8 cellular contexts compared by ENCODE assay signal in the genomic region with DNA sequence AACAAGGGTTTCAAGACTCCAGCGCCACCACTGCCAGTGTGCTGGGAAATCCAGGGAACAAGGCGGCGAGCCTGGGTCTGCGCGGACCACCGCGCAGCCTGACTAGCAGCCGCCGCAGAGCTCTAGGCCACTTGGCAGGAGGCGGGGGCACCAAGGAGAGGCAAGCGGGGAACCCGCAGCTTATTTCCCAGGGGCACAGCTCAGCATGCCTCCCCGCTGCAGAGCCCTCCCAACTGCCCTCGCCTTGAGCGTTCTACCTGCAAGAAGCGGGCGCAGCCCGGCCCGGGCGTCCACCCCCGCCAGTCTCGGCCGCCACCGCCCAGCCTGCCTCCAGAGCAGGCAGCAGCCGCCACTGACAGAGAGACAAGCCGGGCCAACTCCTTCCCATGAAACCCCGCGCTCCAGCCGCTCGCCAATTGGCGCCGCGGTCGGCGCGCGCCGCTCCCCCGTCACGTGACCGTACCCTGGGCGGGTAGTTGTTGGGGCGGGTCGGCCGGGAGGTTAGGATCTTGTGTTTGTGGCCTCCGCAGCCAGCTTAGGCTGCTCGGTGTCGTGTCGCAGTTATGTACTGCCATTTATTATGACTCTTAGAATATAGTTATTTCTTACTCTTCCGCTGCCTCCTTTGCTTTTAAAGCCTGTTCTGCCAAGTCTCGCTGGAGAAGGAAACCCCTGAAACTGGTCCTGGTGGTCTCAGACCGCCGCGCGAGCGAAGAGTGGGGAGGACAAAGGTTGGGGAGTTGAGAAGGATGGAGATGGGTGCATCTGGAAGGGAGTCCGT. TPM values are rescaled to one million over a fixed set of nuclear protein-coding genes. Genes with fewer than 3 reads are reported as not detected.
A peak's percentile ranks its signal among the peaks of the same experiment; 100 is the strongest.
DNase-seq lines count a peak whose midpoint lies in the region; ATAC-seq and TF ChIP-seq lines count a peak whose summit lies in the region.

A gene with protein sequence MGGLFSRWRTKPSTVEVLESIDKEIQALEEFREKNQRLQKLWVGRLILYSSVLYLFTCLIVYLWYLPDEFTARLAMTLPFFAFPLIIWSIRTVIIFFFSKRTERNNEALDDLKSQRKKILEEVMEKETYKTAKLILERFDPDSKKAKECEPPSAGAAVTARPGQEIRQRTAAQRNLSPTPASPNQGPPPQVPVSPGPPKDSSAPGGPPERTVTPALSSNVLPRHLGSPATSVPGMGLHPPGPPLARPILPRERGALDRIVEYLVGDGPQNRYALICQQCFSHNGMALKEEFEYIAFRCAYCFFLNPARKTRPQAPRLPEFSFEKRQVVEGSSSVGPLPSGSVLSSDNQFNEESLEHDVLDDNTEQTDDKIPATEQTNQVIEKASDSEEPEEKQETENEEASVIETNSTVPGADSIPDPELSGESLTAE (minus strand): TSS at position 365 of the 781 bp plus-strand sequence. CDS start 6,683 bp downstream, outside the sequence.

- H3K36me3 ChIP-seq in right atrium auricular region (no peaks in the 10 kb centered on the region), uterus (no peaks in the 10 kb centered on the region)

- H3K4me3 ChIP-seq in right atrium auricular region: peak within 1 kb of the TSS; percentile 84 to 88
- peak within 1 kb of the TSS; percentile 67 to 85 for H3K4me3 ChIP-seq in uterus

- TF ChIP-seq POLR2A in GM15510 (IDR thresholded peaks at IDR 0.05; ENCODE audit: borderline replicate concordance, extremely low read depth, insufficient read length): peak; percentile 93
- peak; percentile 60 to 79 for TF ChIP-seq POLR2A in uterus (IDR thresholded peaks at IDR 0.05)

- ATAC-seq in HG02885 (IDR thresholded peaks at IDR 0.05; ENCODE audit: poor library complexity, unreplicated experiment) (peak; percentile 91), T-helper 17 cell (peak; percentile 96)

- H3K4me1 Mint-ChIP-seq in T-helper 17 cell: peaks cover 22% of the 10 kb centered on the region

- H3K27me3 Mint-ChIP-seq in T-helper 17 cell: peaks cover 8% of the 10 kb centered on the region

- peak within 1 kb of the TSS; percentile 93 for H3K27ac Mint-ChIP-seq in T-helper 17 cell

- intact Hi-C loops in uterus (cut with DNase I; ENCODE audit: low total_unique reads): no loop called here

- no peaks in the 10 kb centered on the region for H3K27me3 ChIP-seq in right atrium auricular region
- no peaks in the 10 kb centered on the region for H3K27me3 ChIP-seq in uterus

- H3K9me3 ChIP-seq in T-helper 17 cell (ENCODE audit: control insufficient read depth, low read length, poor library complexity, severe bottlenecking) (no peaks in the 10 kb centered on the region), right atrium auricular region (no peaks in the 10 kb centered on the region), uterus (no peaks in the 10 kb centered on the region)

- no peaks in the 10 kb centered on the region for H3K36me3 Mint-ChIP-seq in T-helper 17 cell (ENCODE audit: low read depth)

- DNase-seq in NCI-H1694 treated with DMSO at 0.1 percent for 48 hours (lab: John Stamatoyannopoulos, UW) (peak; percentile 84), T-helper 17 cell (peak; percentile 85 to 86 (median 85)), amygdala (lab: John Stamatoyannopoulos, UW) (peak; percentile 72 to 97 (median 92)), right atrium auricular region (ENCODE audit: low spot score) (peak; percentile 94), pulmonary artery endothelial cell (ENCODE audit: low read depth, low spot score) (peak; percentile 57), uterus (peak; percentile 87 to 92)

- peak within 1 kb of the TSS; percentile 95 for H3K4me3 Mint-ChIP-seq in T-helper 17 cell

- TF ChIP-seq CTCF in right atrium auricular region (IDR thresholded peaks at IDR 0.05) (no peak), uterus (IDR thresholded peaks at IDR 0.05) (no peak)

- peak within 1 kb of the TSS; percentile 87 to 92 for H3K27ac ChIP-seq in right atrium auricular region
- H3K27ac ChIP-seq in uterus: peak within 1 kb of the TSS; percentile 81 to 87

- H3K4me1 ChIP-seq in right atrium auricular region: peaks cover 0 to 20% of the 10 kb centered on the region in 2 donors
- H3K4me1 ChIP-seq in uterus: peaks cover 0 to 7% of the 10 kb centered on the region in 2 donors

RNA-seq across cellular contexts. Expression of the gene that starts here (rescaled TPM):
- total RNA-seq in T-helper 17 cell: 10 to 100 TPM; 14.9 to 21.0 TPM
- 10 to 100 TPM; 12.8 to 14.8 TPM for total RNA-seq in right atrium auricular region
- 5.7 and 12.4 TPM in 2 replicates for total RNA-seq in pulmonary artery endothelial cell
- total RNA-seq in uterus: 10 to 100 TPM in 2 of 4 donors, 1 to 10 TPM in 2; 5.1 to 66.4 (median 25.2) TPM

Comparison
In these comparisons a context has a peak if more than half of its experiments do, and no peak if none do; other contexts are left out.
1. Peak in every context shown above with its lines: DNase-seq, ATAC-seq, H3K4me3 ChIP-seq and H3K27ac ChIP-seq.